Comparison of ENCODE assay signal across 8 cellular contexts in the genomic region with DNA sequence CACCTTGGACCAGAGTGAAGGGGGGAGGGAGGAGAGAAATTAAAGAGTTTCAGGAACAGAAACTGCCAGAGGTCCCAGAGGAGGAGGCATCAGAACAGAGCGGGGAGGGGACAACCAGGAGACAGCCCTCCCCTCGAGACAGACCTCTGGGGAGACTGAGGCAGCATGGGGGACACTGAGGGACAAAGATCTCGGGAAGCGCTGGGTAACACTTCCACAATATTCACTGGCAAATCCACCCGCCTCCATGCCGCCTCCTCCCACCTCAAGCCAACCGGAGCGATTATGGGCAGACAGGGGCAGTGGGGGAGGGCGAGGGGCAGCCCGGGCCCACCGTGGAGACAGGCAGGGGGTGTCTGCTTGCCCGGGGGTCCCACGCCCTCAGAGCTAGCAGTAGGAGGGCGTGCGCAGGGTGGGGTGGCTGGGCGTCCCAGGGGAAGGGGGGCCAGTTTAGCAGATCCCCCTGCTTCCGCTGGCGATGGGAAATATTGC. TPM values are rescaled to one million over a fixed set of nuclear protein-coding genes. Genes with fewer than 3 reads are reported as not detected.
DNase-seq lines count a peak whose midpoint lies in the region; ATAC-seq and TF ChIP-seq lines count a peak whose summit lies in the region.

No MANE protein-coding gene starts in this region.

- peak overlapping the region; percentile 57 to 91 (median 87) for H3K27ac ChIP-seq in tibial nerve
- no peak overlapping the region for H3K27ac ChIP-seq in effector memory CD4-positive, alpha-beta T cell (ENCODE audit: insufficient read depth, low read length, poor library complexity, severe bottlenecking)

- H3K4me3 Mint-ChIP-seq in activated CD8-positive, alpha-beta memory T cell treated with anti-CD3 and anti-CD28 coated beads, Interleukin-2, amount 10 ng/mL, durations not matched to agents 7 days and 5 days, result peak overlapping the region; percentile 32
- H3K4me3 Mint-ChIP-seq in activated T-helper 17 cell treated with anti-CD3 and anti-CD28 coated beads, Interleukin-2, amount 50 U/mL, for 72 hours, result peak overlapping the region; percentile 1

- TF ChIP-seq CTCF in kidney epithelial cell (IDR thresholded peaks at IDR 0.05; ENCODE audit: insufficient read depth, low read length, poor library complexity, severe bottlenecking), result no peak
- no peak for TF ChIP-seq CTCF in tibial nerve (IDR thresholded peaks at IDR 0.05)

- peaks cover 46% of the 10 kb centered on the region for H3K4me1 Mint-ChIP-seq in activated CD8-positive, alpha-beta memory T cell treated with anti-CD3 and anti-CD28 coated beads, Interleukin-2, amount 10 ng/mL, durations not matched to agents 7 days and 5 days
- H3K4me1 Mint-ChIP-seq in activated T-helper 17 cell treated with anti-CD3 and anti-CD28 coated beads, Interleukin-2, amount 50 U/mL, for 72 hours, result peaks cover 12% of the 10 kb centered on the region

- no peak overlapping the region for H3K27ac Mint-ChIP-seq in activated CD8-positive, alpha-beta memory T cell treated with anti-CD3 and anti-CD28 coated beads, Interleukin-2, amount 10 ng/mL, durations not matched to agents 7 days and 5 days
- no peak overlapping the region for H3K27ac Mint-ChIP-seq in activated T-helper 17 cell treated with anti-CD3 and anti-CD28 coated beads, Interleukin-2, amount 50 U/mL, for 72 hours

- H3K9me3 ChIP-seq in tibial nerve, result no peaks in the 10 kb centered on the region
- no peaks in the 10 kb centered on the region for H3K9me3 ChIP-seq in effector memory CD4-positive, alpha-beta T cell (ENCODE audit: control insufficient read depth, low read length)

- no peak for TF ChIP-seq EP300 in tibial nerve (IDR thresholded peaks at IDR 0.05)

- no peak for TF ChIP-seq POLR2A in tibial nerve (IDR thresholded peaks at IDR 0.05)

- peaks cover 0 to 81% (median 57%) of the 10 kb centered on the region in 4 donors for H3K4me1 ChIP-seq in tibial nerve
- peaks cover 44% of the 10 kb centered on the region for H3K4me1 ChIP-seq in effector memory CD4-positive, alpha-beta T cell (ENCODE audit: control insufficient read depth, insufficient read depth, low read length, poor library complexity, severe bottlenecking)

- ATAC-seq in activated CD8-positive, alpha-beta memory T cell treated with anti-CD3 and anti-CD28 coated beads, Interleukin-2, amount 10 ng/mL, durations not matched to agents 7 days and 5 days, result no peak
- ATAC-seq in activated T-helper 17 cell treated with anti-CD3 and anti-CD28 coated beads, Interleukin-2, amount 50 U/mL, for 72 hours (replicated peaks), result no peak
- no peak for ATAC-seq in GM19455 (IDR thresholded peaks at IDR 0.05; ENCODE audit: unreplicated experiment)

- H3K9me3 Mint-ChIP-seq in activated CD8-positive, alpha-beta memory T cell treated with anti-CD3 and anti-CD28 coated beads, Interleukin-2, amount 10 ng/mL, durations not matched to agents 7 days and 5 days (ENCODE audit: low read depth), result no peaks in the 10 kb centered on the region
- no peaks in the 10 kb centered on the region for H3K9me3 Mint-ChIP-seq in activated T-helper 17 cell treated with anti-CD3 and anti-CD28 coated beads, Interleukin-2, amount 50 U/mL, for 72 hours

- CTCF ChIA-PET in activated CD8-positive, alpha-beta memory T cell treated with anti-CD3 and anti-CD28 coated beads, Interleukin-2, amount 10 ng/mL, durations not matched to agents 7 days and 5 days (lab: Charles Lee), result interaction anchor here (1.4 to 5.1 kb wide), 3 partner anchors 11 to 70 kb away, joined by 4 to 28 read pairs (median 8); no protein-coding TSS in a partner anchor

- 4 to 5% methylated on average over 18 of the region's 18 CpGs for WGBS in tibial nerve, 2 donors

- H3K36me3 Mint-ChIP-seq in activated CD8-positive, alpha-beta memory T cell treated with anti-CD3 and anti-CD28 coated beads, Interleukin-2, amount 10 ng/mL, durations not matched to agents 7 days and 5 days, result no peaks in the 10 kb centered on the region
- peaks cover 12% of the 10 kb centered on the region for H3K36me3 Mint-ChIP-seq in activated T-helper 17 cell treated with anti-CD3 and anti-CD28 coated beads, Interleukin-2, amount 50 U/mL, for 72 hours (ENCODE audit: low read depth)

- no peak for DNase-seq in activated CD8-positive, alpha-beta memory T cell treated with anti-CD3 and anti-CD28 coated beads, Interleukin-2, amount 10 ng/mL, durations not matched to agents 7 days and 5 days
- DNase-seq in activated CD8-positive, alpha-beta memory T cell treated with anti-CD3 and anti-CD28 coated beads for 24 hours, result no peak
- DNase-seq in kidney epithelial cell (ENCODE audit: low read depth) (no peak), tibial nerve (ENCODE audit: low spot score in 2 of 2) (no peak), kidney glomerular epithelial cell (lab: John Stamatoyannopoulos, UW) (no peak)
- DNase-seq in effector memory CD4-positive, alpha-beta T cell, result no peak

- H3K27me3 ChIP-seq in kidney epithelial cell (ENCODE audit: control insufficient read depth, insufficient read depth, low read length) (no peaks in the 10 kb centered on the region), tibial nerve (peaks cover 0 to 3% of the 10 kb centered on the region in 2 donors)
- peaks cover 34% of the 10 kb centered on the region for H3K27me3 ChIP-seq in effector memory CD4-positive, alpha-beta T cell (replicated peaks; ENCODE audit: control insufficient read depth, insufficient read depth, low read length, poor library complexity, severe bottlenecking)

- H3K4me3 ChIP-seq in kidney epithelial cell (ENCODE audit: low read depth, low read length), result peak overlapping the region; percentile 93
- peak overlapping the region; percentile 50 to 95 (median 80) for H3K4me3 ChIP-seq in tibial nerve
- no peak overlapping the region for H3K4me3 ChIP-seq in effector memory CD4-positive, alpha-beta T cell (ENCODE audit: insufficient read depth, low read depth, low read length, poor library complexity, severe bottlenecking)

- no peaks in the 10 kb centered on the region for H3K36me3 ChIP-seq in kidney epithelial cell (ENCODE audit: control insufficient read depth, insufficient read depth, low read length)
- H3K36me3 ChIP-seq in tibial nerve, result peaks cover 0 to 3% (median 0%) of the 10 kb centered on the region in 3 donors
- no peaks in the 10 kb centered on the region for H3K36me3 ChIP-seq in effector memory CD4-positive, alpha-beta T cell (ENCODE audit: control insufficient read depth, insufficient read depth, low read length)

- peaks cover 61% of the 10 kb centered on the region for H3K27me3 Mint-ChIP-seq in activated CD8-positive, alpha-beta memory T cell treated with anti-CD3 and anti-CD28 coated beads, Interleukin-2, amount 10 ng/mL, durations not matched to agents 7 days and 5 days
- H3K27me3 Mint-ChIP-seq in activated T-helper 17 cell treated with anti-CD3 and anti-CD28 coated beads, Interleukin-2, amount 50 U/mL, for 72 hours, result peaks cover 26% of the 10 kb centered on the region

RNA-seq across cellular contexts. Expression of a gene that starts 1.2 kb away (rescaled TPM):
- total RNA-seq in activated CD8-positive, alpha-beta memory T cell treated with anti-CD3 and anti-CD28 coated beads, Interleukin-2, amount 10 ng/mL, durations not matched to agents 7 days and 5 days, result 1 to 10 TPM; 2.1 to 2.5 TPM
- 1 to 10 TPM; 1.6 to 4.3 TPM for total RNA-seq in activated T-helper 17 cell treated with anti-CD3 and anti-CD28 coated beads, Interleukin-2, amount 50 U/mL, for 72 hours
- 20.8 and 25.1 TPM in 2 replicates for total RNA-seq in kidney epithelial cell
- 10 to 100 TPM in 3 of 4 donors, 1 to 10 TPM in 1; 7.7 to 50.0 (median 17.6) TPM for total RNA-seq in tibial nerve

RNA-seq across cellular contexts. Expression of a gene that starts 5.6 kb away (rescaled TPM):
- total RNA-seq in activated CD8-positive, alpha-beta memory T cell treated with anti-CD3 and anti-CD28 coated beads, Interleukin-2, amount 10 ng/mL, durations not matched to agents 7 days and 5 days, result 100 to 1,000 TPM; 246 to 303 TPM
- 100 to 1,000 TPM; 235 to 375 TPM for total RNA-seq in activated T-helper 17 cell treated with anti-CD3 and anti-CD28 coated beads, Interleukin-2, amount 50 U/mL, for 72 hours
- total RNA-seq in kidney epithelial cell (166 TPM in 2 replicates), tibial nerve (100 to 1,000 TPM in 3 of 4 donors, 10 to 100 TPM in 1; 88.8 to 146 (median 141) TPM)

RNA-seq across cellular contexts. Expression of a gene that starts 16.8 kb away (rescaled TPM):
- total RNA-seq in activated CD8-positive, alpha-beta memory T cell treated with anti-CD3 and anti-CD28 coated beads, Interleukin-2, amount 10 ng/mL, durations not matched to agents 7 days and 5 days, result 10 to 100 TPM; 51.3 to 54.3 TPM
- total RNA-seq in activated T-helper 17 cell treated with anti-CD3 and anti-CD28 coated beads, Interleukin-2, amount 50 U/mL, for 72 hours, result 10 to 100 TPM; 36.1 to 57.3 TPM
- total RNA-seq in kidney epithelial cell (3.4 and 4.1 TPM in 2 replicates), tibial nerve (10 to 100 TPM; 10.2 to 19.2 (median 16.5) TPM)

RNA-seq across cellular contexts. Expression of a gene that starts 41.9 kb away (rescaled TPM):
- total RNA-seq in activated CD8-positive, alpha-beta memory T cell treated with anti-CD3 and anti-CD28 coated beads, Interleukin-2, amount 10 ng/mL, durations not matched to agents 7 days and 5 days, result 100 to 1,000 TPM; 223 to 247 TPM
- 100 to 1,000 TPM; 232 to 395 TPM for total RNA-seq in activated T-helper 17 cell treated with anti-CD3 and anti-CD28 coated beads, Interleukin-2, amount 50 U/mL, for 72 hours
- 42.7 and 46.7 TPM in 2 replicates for total RNA-seq in kidney epithelial cell
- total RNA-seq in tibial nerve, result 100 to 1,000 TPM in 2 of 4 donors, 10 to 100 TPM in 2; 83.9 to 185 (median 116) TPM

RNA-seq across cellular contexts. Expression of a gene that starts 52.4 kb away (rescaled TPM):
- 10 to 100 TPM; 37.6 TPM for total RNA-seq in activated CD8-positive, alpha-beta memory T cell treated with anti-CD3 and anti-CD28 coated beads, Interleukin-2, amount 10 ng/mL, durations not matched to agents 7 days and 5 days
- 10 to 100 TPM; 37.1 to 43.8 TPM for total RNA-seq in activated T-helper 17 cell treated with anti-CD3 and anti-CD28 coated beads, Interleukin-2, amount 50 U/mL, for 72 hours
- 34.8 and 53.3 TPM in 2 replicates for total RNA-seq in kidney epithelial cell
- 10 to 100 TPM; 47.9 to 79.0 (median 74.8) TPM for total RNA-seq in tibial nerve
